Comparison of ENCODE assay signal across 7 cellular contexts in genomic region chr20:53643031-53643832, GRCh38. TPM values are rescaled to one million over a fixed set of nuclear protein-coding genes. Genes with fewer than 3 reads are reported as not detected.
A peak's percentile ranks its signal among the peaks of the same experiment; 100 is the strongest.
DNase-seq lines count a peak whose midpoint lies in the region; ATAC-seq and TF ChIP-seq lines count a peak whose summit lies in the region.

No MANE protein-coding gene starts in this region.

- intact Hi-C loops in tibial artery (cut with DNase I; ENCODE audit: low total_unique reads) = no loop called here

- H3K36me3 ChIP-seq in SK-N-MC (ENCODE audit: insufficient read depth, low read length) = no peaks in the 10 kb centered on the region
- H3K36me3 ChIP-seq in hepatocyte (replicated peaks; ENCODE audit: insufficient read depth, low read depth) = no peaks in the 10 kb centered on the region
- no peaks in the 10 kb centered on the region for H3K36me3 ChIP-seq in tibial artery

- peak overlapping the region; percentile 29 for H2AFZ ChIP-seq in hepatocyte

- H3K27me3 ChIP-seq in hepatocyte (no peaks in the 10 kb centered on the region), tibial artery (no peaks in the 10 kb centered on the region)

- peak overlapping the region; percentile 87 for H3K4me3 Mint-ChIP-seq in activated naive CD4-positive, alpha-beta T cell treated with anti-CD3 and anti-CD28 coated beads, Interleukin-2, amount 50 U/mL, for 24 hours

- no peaks in the 10 kb centered on the region for H3K27me3 Mint-ChIP-seq in activated naive CD4-positive, alpha-beta T cell treated with anti-CD3 and anti-CD28 coated beads, Interleukin-2, amount 50 U/mL, for 24 hours

- no peak for DNase-seq in SK-N-MC (ENCODE audit: low read depth, low spot score)
- DNase-seq in hepatocyte (ENCODE audit: low spot score) = peak; percentile 63
- DNase-seq in stimulated activated CD4-positive, alpha-beta T cell treated with anti-CD3 and anti-CD28 coated beads, Interleukin-15, amount 100 ng/mL, for 48 hours (ENCODE audit: low read depth in 2 of 2) = peak; percentile 50 to 51
- DNase-seq in tibial artery = no peak

- peaks cover 2% of the 10 kb centered on the region for H3K36me3 Mint-ChIP-seq in activated naive CD4-positive, alpha-beta T cell treated with anti-CD3 and anti-CD28 coated beads, Interleukin-2, amount 50 U/mL, for 24 hours

- H3K9ac ChIP-seq in SK-N-MC (ENCODE audit: insufficient read length) = peak overlapping the region; percentile 0

- no peaks in the 10 kb centered on the region for H4K20me1 ChIP-seq in hepatocyte (ENCODE audit: insufficient read depth, poor library complexity, severe bottlenecking)

- no peaks in the 10 kb centered on the region for H3K9me2 ChIP-seq in hepatocyte (replicated peaks; ENCODE audit: insufficient read depth)

- H3K9me3 ChIP-seq in SK-N-MC (ENCODE audit: low read depth, low read length) = no peaks in the 10 kb centered on the region
- H3K9me3 ChIP-seq in hepatocyte (ENCODE audit: low read depth) = no peaks in the 10 kb centered on the region
- no peaks in the 10 kb centered on the region for H3K9me3 ChIP-seq in tibial artery

- peak overlapping the region; percentile 45 for H3K4me2 ChIP-seq in hepatocyte

- H3K27ac Mint-ChIP-seq in activated naive CD4-positive, alpha-beta T cell treated with anti-CD3 and anti-CD28 coated beads, Interleukin-2, amount 50 U/mL, for 24 hours = peak overlapping the region; percentile 97

- WGBS in hepatocyte (ENCODE audit: low lambda C conversion rate, missing lambda C conversion rate) = 43% methylated on average over 12 of the region's 12 CpGs

- peaks cover 16% of the 10 kb centered on the region for H3K4me1 ChIP-seq in hepatocyte (ENCODE audit: insufficient read depth)
- H3K4me1 ChIP-seq in tibial artery = no peaks in the 10 kb centered on the region

- TF ChIP-seq CTCF in hepatocyte (IDR thresholded peaks at IDR 0.05; ENCODE audit: poor library complexity) = peak; percentile 1
- no peak for TF ChIP-seq CTCF in tibial artery (IDR thresholded peaks at IDR 0.05)

- H3K4me1 Mint-ChIP-seq in activated naive CD4-positive, alpha-beta T cell treated with anti-CD3 and anti-CD28 coated beads, Interleukin-2, amount 50 U/mL, for 24 hours = peaks cover 57% of the 10 kb centered on the region

- ATAC-seq in GM19035 (IDR thresholded peaks at IDR 0.05; ENCODE audit: unreplicated experiment) (peak; percentile 96), HG03139 (IDR thresholded peaks at IDR 0.05; ENCODE audit: unreplicated experiment) (peak; percentile 95)

- H3K9me3 Mint-ChIP-seq in activated naive CD4-positive, alpha-beta T cell treated with anti-CD3 and anti-CD28 coated beads, Interleukin-2, amount 50 U/mL, for 24 hours = no peaks in the 10 kb centered on the region

- H3K27ac ChIP-seq in SK-N-MC (peak overlapping the region; percentile 75), hepatocyte (peak overlapping the region; percentile 86), tibial artery (peak overlapping the region in 1 of 2 donors; percentile 24)

- H3K4me3 ChIP-seq in SK-N-MC = peak overlapping the region; percentile 15; the same call in 1 of the 2 replicates
- H3K4me3 ChIP-seq in hepatocyte = no peak overlapping the region
- no peak overlapping the region for H3K4me3 ChIP-seq in tibial artery

- no peaks in the 10 kb centered on the region for H3K79me2 ChIP-seq in hepatocyte

RNA-seq across cellular contexts. Expression of gene ZNF217, which starts 49.6 kb away (rescaled TPM):
- 32.4 and 39.9 TPM in 2 replicates for total RNA-seq in hepatocyte
- 4.7 and 6.6 TPM in 2 replicates for polyA plus RNA-seq in hepatocyte

Comparison
In these comparisons a context has a peak if more than half of its experiments do, and no peak if none do; other contexts are left out.
1. DNase-seq: peak in hepatocyte (single experiment) and stimulated activated CD4-positive, alpha-beta T cell treated with anti-CD3 and anti-CD28 coated beads, Interleukin-15, amount 100 ng/mL, for 48 hours (2 of 2); none in SK-N-MC (single experiment) and tibial artery (0 of 2).